In the genomic region with DNA sequence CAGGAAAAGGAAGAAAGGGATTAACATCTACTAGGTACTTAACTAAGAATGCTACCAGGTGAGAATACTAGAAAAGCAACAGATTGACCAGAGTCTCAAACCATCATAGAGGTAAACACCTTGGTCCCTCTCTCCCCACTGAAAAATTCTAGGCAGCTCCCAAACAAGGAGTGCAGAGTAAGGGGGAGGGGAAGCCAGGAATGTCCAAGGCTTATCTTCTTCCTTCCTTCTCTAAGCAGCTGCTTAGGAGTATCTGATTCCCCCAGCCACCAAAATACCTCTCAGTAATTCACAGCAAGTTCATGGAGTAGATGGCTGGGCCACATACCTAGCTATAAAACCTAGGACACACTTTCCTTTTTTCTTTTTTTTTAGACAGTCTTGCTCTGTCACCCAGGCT, we compare ENCODE assay signal across 1 cellular context.
TF ChIP-seq lines count a peak whose summit lies in the region.

No MANE protein-coding gene starts in this region.

TF ChIP-seq in GM23338, 12 proteins besides CTCF, POLR2A, EP300 and RAD21 (continued from another document):
- TF ChIP-seq, protein P1, sequence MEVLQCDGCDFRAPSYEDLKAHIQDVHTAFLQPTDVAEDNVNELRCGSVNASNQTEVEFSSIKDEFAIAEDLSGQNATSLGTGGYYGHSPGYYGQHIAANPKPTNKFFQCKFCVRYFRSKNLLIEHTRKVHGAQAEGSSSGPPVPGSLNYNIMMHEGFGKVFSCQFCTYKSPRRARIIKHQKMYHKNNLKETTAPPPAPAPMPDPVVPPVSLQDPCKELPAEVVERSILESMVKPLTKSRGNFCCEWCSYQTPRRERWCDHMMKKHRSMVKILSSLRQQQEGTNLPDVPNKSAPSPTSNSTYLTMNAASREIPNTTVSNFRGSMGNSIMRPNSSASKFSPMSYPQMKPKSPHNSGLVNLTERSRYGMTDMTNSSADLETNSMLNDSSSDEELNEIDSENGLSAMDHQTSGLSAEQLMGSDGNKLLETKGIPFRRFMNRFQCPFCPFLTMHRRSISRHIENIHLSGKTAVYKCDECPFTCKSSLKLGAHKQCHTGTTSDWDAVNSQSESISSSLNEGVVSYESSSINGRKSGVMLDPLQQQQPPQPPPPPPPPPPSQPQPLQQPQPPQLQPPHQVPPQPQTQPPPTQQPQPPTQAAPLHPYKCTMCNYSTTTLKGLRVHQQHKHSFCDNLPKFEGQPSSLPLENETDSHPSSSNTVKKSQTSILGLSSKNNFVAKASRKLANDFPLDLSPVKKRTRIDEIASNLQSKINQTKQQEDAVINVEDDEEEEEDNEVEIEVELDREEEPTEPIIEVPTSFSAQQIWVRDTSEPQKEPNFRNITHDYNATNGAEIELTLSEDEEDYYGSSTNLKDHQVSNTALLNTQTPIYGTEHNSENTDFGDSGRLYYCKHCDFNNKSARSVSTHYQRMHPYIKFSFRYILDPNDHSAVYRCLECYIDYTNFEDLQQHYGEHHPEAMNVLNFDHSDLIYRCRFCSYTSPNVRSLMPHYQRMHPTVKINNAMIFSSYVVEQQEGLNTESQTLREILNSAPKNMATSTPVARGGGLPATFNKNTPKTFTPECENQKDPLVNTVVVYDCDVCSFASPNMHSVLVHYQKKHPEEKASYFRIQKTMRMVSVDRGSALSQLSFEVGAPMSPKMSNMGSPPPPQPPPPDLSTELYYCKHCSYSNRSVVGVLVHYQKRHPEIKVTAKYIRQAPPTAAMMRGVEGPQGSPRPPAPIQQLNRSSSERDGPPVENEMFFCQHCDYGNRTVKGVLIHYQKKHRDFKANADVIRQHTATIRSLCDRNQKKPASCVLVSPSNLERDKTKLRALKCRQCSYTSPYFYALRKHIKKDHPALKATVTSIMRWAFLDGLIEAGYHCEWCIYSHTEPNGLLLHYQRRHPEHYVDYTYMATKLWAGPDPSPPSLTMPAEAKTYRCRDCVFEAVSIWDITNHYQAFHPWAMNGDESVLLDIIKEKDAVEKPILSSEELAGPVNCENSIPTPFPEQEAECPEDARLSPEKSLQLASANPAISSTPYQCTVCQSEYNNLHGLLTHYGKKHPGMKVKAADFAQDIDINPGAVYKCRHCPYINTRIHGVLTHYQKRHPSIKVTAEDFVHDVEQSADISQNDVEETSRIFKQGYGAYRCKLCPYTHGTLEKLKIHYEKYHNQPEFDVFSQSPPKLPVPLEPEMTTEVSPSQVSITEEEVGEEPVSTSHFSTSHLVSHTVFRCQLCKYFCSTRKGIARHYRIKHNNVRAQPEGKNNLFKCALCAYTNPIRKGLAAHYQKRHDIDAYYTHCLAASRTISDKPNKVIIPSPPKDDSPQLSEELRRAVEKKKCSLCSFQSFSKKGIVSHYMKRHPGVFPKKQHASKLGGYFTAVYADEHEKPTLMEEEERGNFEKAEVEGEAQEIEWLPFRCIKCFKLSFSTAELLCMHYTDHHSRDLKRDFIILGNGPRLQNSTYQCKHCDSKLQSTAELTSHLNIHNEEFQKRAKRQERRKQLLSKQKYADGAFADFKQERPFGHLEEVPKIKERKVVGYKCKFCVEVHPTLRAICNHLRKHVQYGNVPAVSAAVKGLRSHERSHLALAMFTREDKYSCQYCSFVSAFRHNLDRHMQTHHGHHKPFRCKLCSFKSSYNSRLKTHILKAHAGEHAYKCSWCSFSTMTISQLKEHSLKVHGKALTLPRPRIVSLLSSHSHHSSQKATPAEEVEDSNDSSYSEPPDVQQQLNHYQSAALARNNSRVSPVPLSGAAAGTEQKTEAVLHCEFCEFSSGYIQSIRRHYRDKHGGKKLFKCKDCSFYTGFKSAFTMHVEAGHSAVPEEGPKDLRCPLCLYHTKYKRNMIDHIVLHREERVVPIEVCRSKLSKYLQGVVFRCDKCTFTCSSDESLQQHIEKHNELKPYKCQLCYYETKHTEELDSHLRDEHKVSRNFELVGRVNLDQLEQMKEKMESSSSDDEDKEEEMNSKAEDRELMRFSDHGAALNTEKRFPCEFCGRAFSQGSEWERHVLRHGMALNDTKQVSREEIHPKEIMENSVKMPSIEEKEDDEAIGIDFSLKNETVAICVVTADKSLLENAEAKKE (CRISPR knock-in tag; IDR thresholded peaks at IDR 0.05) = 0 out of 2 replicates have a peak, but pooled peaks have one; percentile 3
- TF ChIP-seq POLR2AphosphoS5 (IDR thresholded peaks at IDR 0.05; ENCODE audit: low read depth) = no peak
TF ChIP-seq in GM23338: peak in this region for 1.
